21 cellular contexts compared by ENCODE assay signal in the genomic region with DNA sequence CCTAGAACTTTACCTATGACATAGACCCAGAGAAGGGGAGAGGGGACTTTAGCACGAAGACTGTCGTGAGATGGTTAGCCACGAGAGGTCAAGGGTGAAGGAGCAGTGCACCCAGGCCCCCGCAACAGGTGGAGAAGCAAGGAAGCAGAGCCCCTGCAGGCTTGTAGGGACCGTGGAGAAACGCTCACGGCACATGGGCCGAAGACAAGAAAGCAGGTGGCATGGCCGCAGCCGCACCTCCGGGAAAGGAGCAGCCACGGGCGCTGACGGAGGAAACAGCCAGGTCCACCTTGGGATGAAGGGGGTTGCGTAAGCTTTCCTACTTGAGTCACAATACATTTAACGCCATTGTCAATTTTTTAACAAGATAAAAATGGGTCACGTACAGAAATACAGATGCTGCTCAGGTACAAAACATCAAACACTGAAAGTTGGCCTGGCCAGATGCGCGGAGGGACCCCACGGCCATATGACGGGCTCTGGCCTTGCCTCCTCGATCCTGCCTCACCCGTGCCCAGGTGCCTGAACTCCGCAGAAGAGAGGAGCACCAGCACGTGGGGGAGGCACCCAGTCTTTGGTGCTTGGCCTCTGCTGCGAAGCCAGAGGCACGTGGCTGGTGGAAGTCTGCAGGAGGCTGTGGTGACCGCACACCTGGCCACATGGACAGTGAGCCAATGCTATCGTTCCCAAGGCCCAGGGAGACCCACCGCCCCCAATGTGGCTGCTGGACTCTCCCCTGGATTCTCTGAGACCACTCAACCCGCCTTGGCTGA.
"Had no signal": no experiment of that assay in that cellular context is flagged by ENCODE, and none has a peak within 500 bp of the region (broad histone marks: within the 10 kb centered on the region; RNA-seq: fewer than 3 reads in every experiment).

No MANE protein-coding gene starts in this region.

- H3K4me3 Mint-ChIP-seq: endodermal cell; stimulated activated memory B cell treated with anti-CD40 and anti-IgM and Interleukin-4, amounts not matched to agents 10 μg/mL and 1 μg/mL and 100 μg/mL, for 72 hours; stimulated activated naive CD8-positive, alpha-beta T cell treated with anti-CD3 and anti-CD28 coated beads, Interleukin-15, amount 100 ng/mL, for 72 hours had no signal

- H3K27ac Mint-ChIP-seq: endodermal cell; stimulated activated memory B cell treated with anti-CD40 and anti-IgM and Interleukin-4, amounts not matched to agents 10 μg/mL and 1 μg/mL and 100 μg/mL, for 72 hours had no signal

- H3K27ac ChIP-seq: colonic mucosa, ovary, testis, tibial nerve, upper lobe of right lung had no signal

- H3K27me3 Mint-ChIP-seq: naive thymus-derived CD4-positive, alpha-beta T cell; stimulated activated memory B cell treated with anti-CD40 and anti-IgM and Interleukin-4, amounts not matched to agents 10 μg/mL and 1 μg/mL and 100 μg/mL, for 72 hours; stimulated activated naive CD8-positive, alpha-beta T cell treated with anti-CD3 and anti-CD28 coated beads, Interleukin-15, amount 100 ng/mL, for 72 hours had no signal

- H3K9me3 Mint-ChIP-seq: endodermal cell; naive thymus-derived CD4-positive, alpha-beta T cell; stimulated activated memory B cell treated with anti-CD40 and anti-IgM and Interleukin-4, amounts not matched to agents 10 μg/mL and 1 μg/mL and 100 μg/mL, for 72 hours; stimulated activated naive CD8-positive, alpha-beta T cell treated with anti-CD3 and anti-CD28 coated beads, Interleukin-15, amount 100 ng/mL, for 72 hours had no signal

- H3K36me3 ChIP-seq: ovary had no signal

- H3K4me1 ChIP-seq: tibial nerve had no signal

- DNase-seq: colonic mucosa; dermis blood vessel endothelial cell; endodermal cell; hypothalamus; mammary epithelial cell; naive thymus-derived CD4-positive, alpha-beta T cell; nucleus accumbens; ovary; spleen; stimulated activated CD4-positive, alpha-beta T cell treated with anti-CD3 and anti-CD28 coated beads, Interleukin-15, amount 100 ng/mL, for 24 hours; stimulated activated CD4-positive, alpha-beta T cell treated with anti-CD3 and anti-CD28 coated beads, Interleukin-1b, Interleukin-23, amount 100 ng/mL, for 48 hours; stimulated activated CD4-positive, alpha-beta T cell treated with anti-CD3 and anti-CD28 coated beads, Interleukin-4, amount 100 ng/mL, for 24 hours; stimulated activated naive CD8-positive, alpha-beta T cell treated with anti-CD3 and anti-CD28 coated beads, Interleukin-15, amount 100 ng/mL, for 72 hours; testis; upper lobe of right lung had no signal

- H3K27me3 ChIP-seq: colonic mucosa, heart left ventricle, ovary, spleen, testis, tibial nerve, upper lobe of right lung had no signal

- H3K9me3 ChIP-seq: colonic mucosa, heart left ventricle, ovary, spleen, testis, tibial nerve, upper lobe of right lung had no signal

- H3K4me1 Mint-ChIP-seq: endodermal cell had no signal

- ATAC-seq: esophagus mucosa; heart left ventricle; left lobe of liver; naive thymus-derived CD4-positive, alpha-beta T cell; sciatic nerve; stimulated activated memory B cell treated with anti-CD40 and anti-IgM and Interleukin-4, amounts not matched to agents 10 μg/mL and 1 μg/mL and 100 μg/mL, for 72 hours; stimulated activated naive CD8-positive, alpha-beta T cell treated with anti-CD3 and anti-CD28 coated beads, Interleukin-15, amount 100 ng/mL, for 72 hours; upper lobe of right lung had no signal

- H3K4me3 ChIP-seq: colonic mucosa, heart left ventricle, ovary, testis, tibial nerve, upper lobe of right lung had no signal
